In the genomic region with DNA sequence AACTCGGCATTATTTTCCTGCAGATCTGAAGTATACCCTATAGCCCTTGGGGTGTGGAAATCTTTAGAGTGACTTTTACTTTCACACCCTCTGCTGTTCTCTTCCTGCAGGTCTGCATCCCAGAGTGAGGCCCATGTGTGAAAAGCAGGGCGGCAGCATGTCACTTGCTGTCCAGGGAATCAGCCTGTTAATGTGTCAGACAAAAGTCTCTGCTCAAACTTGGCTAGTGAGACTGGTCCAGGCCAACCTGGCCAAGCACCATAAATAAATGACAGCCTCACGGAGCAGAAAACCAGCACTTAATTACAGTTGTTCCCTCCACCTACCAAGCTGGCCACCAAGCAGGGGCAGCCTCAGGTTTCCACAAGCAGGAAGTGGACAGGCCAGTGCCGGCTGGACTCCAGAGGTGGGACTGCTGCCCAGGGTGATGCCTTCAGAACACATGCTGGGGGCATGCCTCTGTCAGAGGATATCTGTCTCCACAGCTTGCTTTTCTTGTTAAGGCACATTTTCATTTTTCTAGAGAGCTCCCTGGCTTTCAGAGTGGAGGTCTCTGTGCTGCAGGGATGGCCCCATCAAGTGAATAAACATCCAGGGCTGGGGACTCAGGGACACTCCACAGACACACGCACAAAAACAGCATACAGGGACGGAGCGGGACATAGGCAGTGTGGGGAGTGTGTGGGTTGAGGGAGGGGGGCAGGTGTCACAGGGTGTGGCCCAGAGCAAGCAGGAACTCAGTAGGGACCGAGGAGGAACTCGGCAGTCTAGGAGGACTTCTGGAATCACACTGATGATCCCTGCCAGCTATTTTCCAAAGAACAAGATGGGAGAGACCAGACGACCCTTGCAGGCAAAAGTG, we compare ENCODE assay signal across 18 cellular contexts.
A peak's percentile ranks its signal among the peaks of the same experiment; 100 is the strongest.
DNase-seq lines count a peak whose midpoint lies in the region; ATAC-seq and TF ChIP-seq lines count a peak whose summit lies in the region.
"Had no signal": no experiment of that assay in that cellular context is flagged by ENCODE, and none has a peak within 500 bp of the region (broad histone marks: within the 10 kb centered on the region; RNA-seq: fewer than 3 reads in every experiment).

No MANE protein-coding gene starts in this region.

- H3K4me1 Mint-ChIP-seq in type B pancreatic cell (ENCODE audit: unreplicated experiment): no peaks in the 10 kb centered on the region
- H3K4me1 Mint-ChIP-seq: CD14-positive monocyte, GM23338 had no signal

- no peak overlapping the region for H3K14ac ChIP-seq in neuronal stem cell (ENCODE audit: low read length)

- no peak overlapping the region for H3K4me2 ChIP-seq in neuronal stem cell (ENCODE audit: insufficient read depth, low read length, poor library complexity, severe bottlenecking)
- H3K4me2 ChIP-seq: GM23338 had no signal

- H3K79me1 ChIP-seq in neuronal stem cell (ENCODE audit: low read depth, low read length): no peaks in the 10 kb centered on the region

- H3K36me3 Mint-ChIP-seq in type B pancreatic cell: no peaks in the 10 kb centered on the region
- H3K36me3 Mint-ChIP-seq: CD14-positive monocyte had no signal

- no peak overlapping the region for H4K8ac ChIP-seq in neuronal stem cell (ENCODE audit: low read depth, low read length)

- H2BK15ac ChIP-seq in neuronal stem cell (ENCODE audit: low read length): no peak overlapping the region

- ATAC-seq in left ventricle myocardium superior: peak; percentile 57
- ATAC-seq in HG02588 (IDR thresholded peaks at IDR 0.05; ENCODE audit: unreplicated experiment): no peak
- no peak for ATAC-seq in GM18870 (IDR thresholded peaks at IDR 0.05; ENCODE audit: unreplicated experiment)
- ATAC-seq: GM23338, HCT116 had no signal

- intact Hi-C loops in left ventricle myocardium superior (cut with micrococcal nuclease): no loop called here

- no peaks in the 10 kb centered on the region for H3K9me3 Mint-ChIP-seq in type B pancreatic cell

- H3K36me3 ChIP-seq in neuronal stem cell (replicated peaks in 1 of 2; ENCODE audit: control insufficient read depth in 2 of 2, insufficient read depth in 2 of 2, low read length in 2 of 2): no peaks in the 10 kb centered on the region

- no peak overlapping the region for H3K23ac ChIP-seq in neuronal stem cell (ENCODE audit: low read depth, low read length, poor library complexity)

- peaks cover 0 to 4% of the 10 kb centered on the region in 2 donors for H3K9me3 ChIP-seq in neuronal stem cell (replicated peaks in 1 of 2; ENCODE audit: control insufficient read depth in 2 of 2, insufficient read depth in 1 of 2, low read depth in 1 of 2, low read length in 2 of 2)

- no peak overlapping the region for H2BK120ac ChIP-seq in neuronal stem cell (ENCODE audit: low read depth, low read length)

- H2AK5ac ChIP-seq in neuronal stem cell (ENCODE audit: low read depth, low read length): no peak overlapping the region

- H2AFZ ChIP-seq in neuronal stem cell (ENCODE audit: low read length): no peak overlapping the region
- H2AFZ ChIP-seq: GM23338 had no signal

- H3K27ac Mint-ChIP-seq in type B pancreatic cell: no peak overlapping the region
- H3K27ac Mint-ChIP-seq: GM23338 had no signal

- peak; percentile 3 for DNase-seq in activated CD8-positive, alpha-beta memory T cell treated with anti-CD3 and anti-CD28 coated beads, Interleukin-2, amount 50 U/mL, for 48 hours
- DNase-seq in left ventricle myocardium superior: no peak
- no peak for DNase-seq in neuronal stem cell (ENCODE audit: low spot score)
- peak; percentile 36 for DNase-seq in type B pancreatic cell (ENCODE audit: extremely low spot score, unreplicated experiment)
- no peak for DNase-seq in SK-N-DZ (ENCODE audit: low spot score)
- DNase-seq: DMS79 treated with DMSO at 0.1 percent for 48 hours, KG1, NCI-H1417, NCI-H187, NCI-H2227 treated with DMSO at 0.1 percent for 48 hours, NCI-H510A treated with DMSO at 0.1 percent for 48 hours, NCI-H774, SHP77 treated with DMSO at 0.1 percent for 48 hours had no signal

- H3K4me3 ChIP-seq in neuronal stem cell (ENCODE audit: low read length in 2 of 2): no peak overlapping the region
- H3K4me3 ChIP-seq: GM23338 had no signal

- no peaks in the 10 kb centered on the region for H3K4me1 ChIP-seq in neuronal stem cell (ENCODE audit: control insufficient read depth in 2 of 2, insufficient read depth in 1 of 2, low read depth in 1 of 2, low read length in 2 of 2)

- H2BK5ac ChIP-seq in neuronal stem cell (ENCODE audit: low read length): no peak overlapping the region

- WGBS in neuronal stem cell (ENCODE audit: extremely low coverage in 2 of 2, insufficient read length in 2 of 2, insufficient replicate concordance in 1 of 2), 2 donors: no CpG with 5 or more reads among the region's 10 CpGs

- H3K27me3 ChIP-seq in neuronal stem cell (ENCODE audit: control insufficient read depth in 3 of 3, insufficient read depth in 3 of 3, low read depth in 1 of 3, low read length in 3 of 3): no peaks in the 10 kb centered on the region

- no peak for TF ChIP-seq CTCF in type B pancreatic cell (conservative IDR thresholded peaks at IDR 0.05)

- no peak overlapping the region for H3K4ac ChIP-seq in neuronal stem cell (ENCODE audit: low read length)

- H3K9ac ChIP-seq in neuronal stem cell (ENCODE audit: low read depth, low read length, poor library complexity): peak overlapping the region; percentile 44

- H3K27me3 Mint-ChIP-seq in type B pancreatic cell: peaks cover 15% of the 10 kb centered on the region

- H3K27ac ChIP-seq in neuronal stem cell (replicated peaks; ENCODE audit: low read length): no peak overlapping the region

- peak overlapping the region; percentile 49 for H3K18ac ChIP-seq in neuronal stem cell (ENCODE audit: low read length)

- no peak overlapping the region for H3K4me3 Mint-ChIP-seq in type B pancreatic cell
- H3K4me3 Mint-ChIP-seq: CD14-positive monocyte, GM23338 had no signal

- H2BK12ac ChIP-seq in neuronal stem cell (ENCODE audit: low read length): no peak overlapping the region

- H4K91ac ChIP-seq in neuronal stem cell (ENCODE audit: low read depth, low read length, poor library complexity): no peak overlapping the region

Comparison
In these comparisons a context has a peak if more than half of its experiments do, and no peak if none do; other contexts are left out.
1. DNase-seq: peak in activated CD8-positive, alpha-beta memory T cell treated with anti-CD3 and anti-CD28 coated beads, Interleukin-2, amount 50 U/mL, for 48 hours (single experiment) and type B pancreatic cell (single experiment); none in left ventricle myocardium superior (single experiment), neuronal stem cell (single experiment) and SK-N-DZ (single experiment).